Comparison of ENCODE assay signal across 7 cellular contexts in the genomic region with DNA sequence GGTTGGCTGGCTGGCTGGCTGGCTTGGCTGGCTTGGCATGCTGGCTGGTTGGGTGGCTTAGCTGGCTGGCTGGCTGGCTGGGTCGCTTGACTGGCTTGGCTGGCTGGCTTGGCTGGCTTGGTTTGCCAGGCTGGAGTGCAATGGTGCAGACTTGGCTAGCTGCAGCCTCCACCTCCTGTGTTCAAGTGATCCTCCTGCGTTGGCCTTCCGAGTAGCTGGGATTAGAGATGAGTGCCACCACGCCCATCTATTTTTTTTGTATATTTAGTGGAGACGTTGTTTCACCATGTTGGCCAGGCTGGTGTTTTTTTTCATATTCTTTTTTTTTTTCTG.
DNase-seq lines count a peak whose midpoint lies in the region; ATAC-seq, FAIRE-seq and TF ChIP-seq lines count a peak whose summit lies in the region.
"Not testable (repeated sequence)": the region's sequence is repeated elsewhere in the genome, so short reads cannot be mapped to it uniquely, and the experiment has no call there.

No MANE protein-coding gene starts in this region.

- H4K8ac ChIP-seq in neuronal stem cell (ENCODE audit: low read depth, low read length) = not testable (repeated sequence)

- not testable (repeated sequence) for H3K9me3 Mint-ChIP-seq in stimulated activated effector memory CD8-positive, alpha-beta T cell treated with anti-CD3 and anti-CD28 coated beads, Interleukin-12 subunit alpha, Interleukin-12 subunit beta, amount 100 ng/mL, for 72 hours

- H2BK5ac ChIP-seq in neuronal stem cell (ENCODE audit: low read length) = not testable (repeated sequence)

- H3K18ac ChIP-seq in neuronal stem cell (ENCODE audit: low read length) = peak overlapping the region; percentile 57

- not testable (repeated sequence) for H3K27me3 ChIP-seq in SJSA1 (replicated peaks); hepatocyte; HepG2 (ENCODE audit: control insufficient read depth in 1 of 2, insufficient read depth in 2 of 2, low read length in 2 of 2); neuronal stem cell (ENCODE audit: control insufficient read depth in 3 of 3, insufficient read depth in 3 of 3, low read depth in 1 of 3, low read length in 3 of 3); upper lobe of right lung

- in situ Hi-C loops in HepG2 (cut with HindIII; ENCODE audit: extremely low pct_ligation_motif_present, low pct_unique_long_range_greater_than_20kb) = not testable (repeated sequence)

- not testable (repeated sequence) for H3K79me1 ChIP-seq in neuronal stem cell (ENCODE audit: low read depth, low read length)

- POLR2A ChIA-PET in HepG2 (lab: Yijun Ruan, JAX) = not testable (repeated sequence)

- not testable (repeated sequence) for H3K4me3 Mint-ChIP-seq in stimulated activated effector memory CD8-positive, alpha-beta T cell treated with anti-CD3 and anti-CD28 coated beads, Interleukin-12 subunit alpha, Interleukin-12 subunit beta, amount 100 ng/mL, for 72 hours

- not testable (repeated sequence) for H3K79me2 ChIP-seq in hepatocyte; HepG2 (ENCODE audit: insufficient read depth, low read length)

- H2BK12ac ChIP-seq in neuronal stem cell (ENCODE audit: low read length) = not testable (repeated sequence)

- not testable (repeated sequence) for H3K4ac ChIP-seq in neuronal stem cell (ENCODE audit: low read length)

- not testable (repeated sequence) for H3K23ac ChIP-seq in neuronal stem cell (ENCODE audit: low read depth, low read length, poor library complexity)

- H4K91ac ChIP-seq in neuronal stem cell (ENCODE audit: low read depth, low read length, poor library complexity) = not testable (repeated sequence)

- 73% methylated on average over 5 of the region's 5 CpGs for WGBS in hepatocyte (ENCODE audit: low lambda C conversion rate, missing lambda C conversion rate)
- 23% methylated on average over 5 of the region's 5 CpGs for WGBS in HepG2 (ENCODE audit: low lambda C conversion rate)
- WGBS in neuronal stem cell (ENCODE audit: extremely low coverage in 2 of 2, insufficient read length in 2 of 2, insufficient replicate concordance in 1 of 2), 2 donors = no CpG with 5 or more reads among the region's 5 CpGs

- ATAC-seq in HepG2 (peak; percentile 18; the same call in 1 of the 3 replicates), upper lobe of right lung (peak; percentile 43)
- peak; percentile 42 for ATAC-seq in stimulated activated effector memory CD8-positive, alpha-beta T cell treated with anti-CD3 and anti-CD28 coated beads, Interleukin-12 subunit alpha, Interleukin-12 subunit beta, amount 100 ng/mL, for 72 hours

- H2AK5ac ChIP-seq in neuronal stem cell (ENCODE audit: low read depth, low read length) = not testable (repeated sequence)

- H3K4me1 Mint-ChIP-seq in stimulated activated effector memory CD8-positive, alpha-beta T cell treated with anti-CD3 and anti-CD28 coated beads, Interleukin-12 subunit alpha, Interleukin-12 subunit beta, amount 100 ng/mL, for 72 hours = not testable (repeated sequence)

- H2BK15ac ChIP-seq in neuronal stem cell (ENCODE audit: low read length) = not testable (repeated sequence)

- not testable (repeated sequence) for BruUV-seq in HepG2 (replicated peaks; lab: Mats Ljungman, UMichigan)

- H3K27ac Mint-ChIP-seq in stimulated activated effector memory CD8-positive, alpha-beta T cell treated with anti-CD3 and anti-CD28 coated beads, Interleukin-12 subunit alpha, Interleukin-12 subunit beta, amount 100 ng/mL, for 72 hours = not testable (repeated sequence)

- TF ChIP-seq CTCF in hepatocyte (IDR thresholded peaks at IDR 0.05; ENCODE audit: poor library complexity); HepG2 (CRISPR knock-in tag; IDR thresholded peaks at IDR 0.05); upper lobe of right lung (IDR thresholded peaks at IDR 0.05): not testable (repeated sequence)

- H4K20me1 ChIP-seq in hepatocyte (ENCODE audit: insufficient read depth, poor library complexity, severe bottlenecking); HepG2 (ENCODE audit: insufficient read depth, low read length): not testable (repeated sequence)

- H3K9me3 ChIP-seq in SJSA1 (replicated peaks); hepatocyte (ENCODE audit: low read depth); HepG2 (ENCODE audit: low read length); neuronal stem cell (replicated peaks in 1 of 2; ENCODE audit: control insufficient read depth in 2 of 2, insufficient read depth in 1 of 2, low read depth in 1 of 2, low read length in 2 of 2); upper lobe of right lung: not testable (repeated sequence)

- not testable (repeated sequence) for TF ChIP-seq POLR2A in HepG2 (IDR thresholded peaks at IDR 0.05; ENCODE audit: insufficient read depth in 1 of 2, low read depth in 2 of 2, low read length in 2 of 2)

- not testable (repeated sequence) for H3K36me3 Mint-ChIP-seq in stimulated activated effector memory CD8-positive, alpha-beta T cell treated with anti-CD3 and anti-CD28 coated beads, Interleukin-12 subunit alpha, Interleukin-12 subunit beta, amount 100 ng/mL, for 72 hours

- TF ChIP-seq EP300 in HepG2 (IDR thresholded peaks at IDR 0.05; ENCODE audit: low read depth in 2 of 2, low read length in 2 of 2); HepG2 (CRISPR knock-in tag; IDR thresholded peaks at IDR 0.05; ENCODE audit: borderline replicate concordance): not testable (repeated sequence)

- not testable (repeated sequence) for H3K27ac ChIP-seq in SJSA1; hepatocyte; HepG2 (ENCODE audit: extremely low read length, insufficient read depth, low read length); neuronal stem cell (replicated peaks; ENCODE audit: low read length); upper lobe of right lung

- DNase-seq in SJSA1 (ENCODE audit: low read depth in 1 of 2, low spot score in 2 of 2) (peak; percentile 0 to 50), ecto neural progenitor cell (ENCODE audit: low spot score) (peak; percentile 37), hepatocyte (ENCODE audit: low spot score) (peak; percentile 3)
- DNase-seq in HepG2 (ENCODE audit: low spot score); neuronal stem cell (ENCODE audit: low spot score); stimulated activated effector memory CD8-positive, alpha-beta T cell treated with anti-CD3 and anti-CD28 coated beads, Interleukin-12 subunit alpha, Interleukin-12 subunit beta, amount 100 ng/mL, for 72 hours (ENCODE audit: low spot score in 2 of 2); upper lobe of right lung: not testable (repeated sequence)

- not testable (repeated sequence) for H3K4me3 ChIP-seq in SJSA1; hepatocyte; HepG2 (replicated peaks in 1 of 3; ENCODE audit: insufficient read depth in 1 of 3, low read depth in 2 of 3, low read length in 3 of 3); neuronal stem cell (ENCODE audit: low read length in 2 of 2); upper lobe of right lung

- H3K9ac ChIP-seq in HepG2 (ENCODE audit: insufficient read depth, low read depth, low read length); neuronal stem cell (ENCODE audit: low read depth, low read length, poor library complexity): not testable (repeated sequence)

- H3K14ac ChIP-seq in neuronal stem cell (ENCODE audit: low read length) = peak overlapping the region; percentile 38

- CTCF ChIA-PET in HepG2 (lab: Yijun Ruan, JAX; ENCODE audit: low intra/inter-chr PET ratio, low total read pairs) = not testable (repeated sequence)

- not testable (repeated sequence) for H2BK120ac ChIP-seq in neuronal stem cell (ENCODE audit: low read depth, low read length)

- not testable (repeated sequence) for FAIRE-seq in HepG2 (lab: Jason Lieb, UNC)

- not testable (repeated sequence) for TF ChIP-seq RAD21 in HepG2 (CRISPR knock-in tag; IDR thresholded peaks at IDR 0.05)

- intact Hi-C loops in HepG2 (cut with micrococcal nuclease; ENCODE audit: unreplicated experiment); upper lobe of right lung (cut with DNase I): not testable (repeated sequence)

- H2AFZ ChIP-seq in hepatocyte; HepG2 (ENCODE audit: low read length); neuronal stem cell (ENCODE audit: low read length): not testable (repeated sequence)

- H3K4me2 ChIP-seq in hepatocyte; HepG2 (ENCODE audit: low read depth, low read length); neuronal stem cell (ENCODE audit: insufficient read depth, low read length, poor library complexity, severe bottlenecking): not testable (repeated sequence)

- not testable (repeated sequence) for H3K9me2 ChIP-seq in hepatocyte (replicated peaks; ENCODE audit: insufficient read depth)

- H3K4me1 ChIP-seq in SJSA1 (replicated peaks); hepatocyte (ENCODE audit: insufficient read depth); HepG2 (ENCODE audit: insufficient read depth, low read length); neuronal stem cell (ENCODE audit: control insufficient read depth in 2 of 2, insufficient read depth in 1 of 2, low read depth in 1 of 2, low read length in 2 of 2); upper lobe of right lung: not testable (repeated sequence)

- not testable (repeated sequence) for H3K36me3 ChIP-seq in SJSA1; hepatocyte (replicated peaks; ENCODE audit: insufficient read depth, low read depth); HepG2 (replicated peaks in 1 of 2; ENCODE audit: control insufficient read depth in 1 of 2, insufficient read depth in 2 of 2, low read length in 2 of 2); neuronal stem cell (replicated peaks in 1 of 2; ENCODE audit: control insufficient read depth in 2 of 2, insufficient read depth in 2 of 2, low read length in 2 of 2); upper lobe of right lung
